ENCODE assay signal across 18 cellular contexts in genomic region chr20:62350629-62351422, GRCh38. TPM values are rescaled to one million over a fixed set of nuclear protein-coding genes. Genes with fewer than 3 reads are reported as not detected.
A peak's percentile ranks its signal among the peaks of the same experiment; 100 is the strongest.
DNase-seq lines count a peak whose midpoint lies in the region; ATAC-seq and TF ChIP-seq lines count a peak whose summit lies in the region.
"Had no signal": no experiment of that assay in that cellular context is flagged by ENCODE, and none has a peak within 500 bp of the region (broad histone marks: within the 10 kb centered on the region; RNA-seq: fewer than 3 reads in every experiment).

No MANE protein-coding gene starts in this region.

- H3K27ac ChIP-seq in coronary artery (peak overlapping the region; percentile 19 to 95), mesenchymal stem cell (ENCODE audit: low read length, poor library complexity, severe bottlenecking) (peak overlapping the region; percentile 58), upper lobe of left lung (peak overlapping the region; percentile 15 to 98 (median 66))

- H3K9me3 ChIP-seq in mesenchymal stem cell (ENCODE audit: control insufficient read depth, low read length) (peaks cover 3% of the 10 kb centered on the region), upper lobe of left lung (no peaks in the 10 kb centered on the region)
- H3K9me3 ChIP-seq: tibial nerve had no signal

- no peak overlapping the region for H3K18ac ChIP-seq in mesenchymal stem cell (ENCODE audit: low read depth in 1 of 2, low read length in 2 of 2)

- no peak for TF ChIP-seq EP300 in upper lobe of left lung (IDR thresholded peaks at IDR 0.05)

- DNase-seq in Right ventricle myocardium inferior (ENCODE audit: missing footprints) (peak; percentile 41), cardiac septum (ENCODE audit: low spot score) (no peak), coronary artery (ENCODE audit: low spot score) (no peak), mesenchymal stem cell (no peak), upper lobe of left lung (peak in 1 of 2 donors; percentile 66), UCSD-AML1 (lab: John Stamatoyannopoulos, UW; ENCODE audit: unreplicated experiment) (no peak)
- DNase-seq in activated naive CD8-positive, alpha-beta T cell treated with anti-CD3 and anti-CD28 coated beads for 36 hours, result no peak
- no peak for DNase-seq in activated naive CD4-positive, alpha-beta T cell treated with anti-CD3 and anti-CD28 coated beads, Interleukin-2, amount 10 ng/mL, durations not matched to agents 7 days and 5 days
- DNase-seq: activated CD4-positive, alpha-beta T cell treated with anti-CD3 and anti-CD28 coated beads, Interleukin-2, amount 50 U/mL, for 4 hours; C1 segment of cervical spinal cord; central memory CD4-positive, alpha-beta T cell; NCI-H2029 treated with DMSO at 0.1 percent for 48 hours; NCI-H748 treated with DMSO at 0.1 percent for 48 hours; occipital lobe; stimulated activated CD4-positive, alpha-beta T cell treated with anti-CD3 and anti-CD28 coated beads, Interleukin-4, amount 100 ng/mL, for 4 hours had no signal

- ATAC-seq in Right ventricle myocardium inferior (no peak), upper lobe of left lung (ENCODE audit: low FRiP score in 2 of 2) (peak in 1 of 2 donors; percentile 16)
- ATAC-seq: K562 had no signal

- no peak overlapping the region for H3K9ac ChIP-seq in mesenchymal stem cell (ENCODE audit: low read length)

- CTCF ChIA-PET in activated naive CD4-positive, alpha-beta T cell treated with anti-CD3 and anti-CD28 coated beads, Interleukin-2, amount 10 ng/mL, durations not matched to agents 7 days and 5 days (lab: Charles Lee), result no interaction called here

- peaks cover 17 to 83% of the 10 kb centered on the region in 2 experiments for H3K36me3 ChIP-seq in mesenchymal stem cell (ENCODE audit: control insufficient read depth in 1 of 2, insufficient read depth in 2 of 2, low read depth in 1 of 2, low read length in 2 of 2)
- peaks cover 4 to 76% (median 41%) of the 10 kb centered on the region in 4 donors for H3K36me3 ChIP-seq in upper lobe of left lung

- 90% methylated on average over 23 of the region's 23 CpGs for WGBS in mesenchymal stem cell
- WGBS in upper lobe of left lung, 2 donors, result 77 to 90% methylated on average over 9 of the region's 23 CpGs

- peak overlapping the region; percentile 46 for H2AK5ac ChIP-seq in mesenchymal stem cell (ENCODE audit: low read length, severe bottlenecking)

- TF ChIP-seq CTCF in coronary artery (IDR thresholded peaks at IDR 0.05) (no peak), upper lobe of left lung (IDR thresholded peaks at IDR 0.05) (no peak)

- H3K36me3 Mint-ChIP-seq in activated naive CD8-positive, alpha-beta T cell treated with anti-CD3 and anti-CD28 coated beads for 36 hours, result peaks cover 2% of the 10 kb centered on the region
- peaks cover 2% of the 10 kb centered on the region for H3K36me3 Mint-ChIP-seq in activated naive CD4-positive, alpha-beta T cell treated with anti-CD3 and anti-CD28 coated beads, Interleukin-2, amount 10 ng/mL, durations not matched to agents 7 days and 5 days

- no peak overlapping the region for H4K8ac ChIP-seq in mesenchymal stem cell (ENCODE audit: low read length)

- H2BK12ac ChIP-seq in mesenchymal stem cell (ENCODE audit: low read length in 2 of 2), result no peak overlapping the region

- H2BK15ac ChIP-seq in mesenchymal stem cell (ENCODE audit: low read depth, poor library complexity, severe bottlenecking), result no peak overlapping the region

- H3K27me3 Mint-ChIP-seq in activated naive CD8-positive, alpha-beta T cell treated with anti-CD3 and anti-CD28 coated beads for 36 hours, result no peaks in the 10 kb centered on the region
- peaks cover 2% of the 10 kb centered on the region for H3K27me3 Mint-ChIP-seq in activated naive CD4-positive, alpha-beta T cell treated with anti-CD3 and anti-CD28 coated beads, Interleukin-2, amount 10 ng/mL, durations not matched to agents 7 days and 5 days

- H3K4me1 ChIP-seq in mesenchymal stem cell (ENCODE audit: control insufficient read depth, insufficient read depth, low read depth, low read length) (peaks cover 56% of the 10 kb centered on the region), upper lobe of left lung (peaks cover 16 to 40% (median 34%) of the 10 kb centered on the region in 4 donors)

- H3K27me3 ChIP-seq in mesenchymal stem cell (ENCODE audit: control insufficient read depth in 1 of 2, insufficient read depth in 1 of 2, low read length in 2 of 2), result no peaks in the 10 kb centered on the region
- H3K27me3 ChIP-seq in upper lobe of left lung, result no peaks in the 10 kb centered on the region
- H3K27me3 ChIP-seq: tibial nerve had no signal

- no peak overlapping the region for H3K4ac ChIP-seq in mesenchymal stem cell (ENCODE audit: low read depth in 1 of 2, low read length in 2 of 2)

- no peak overlapping the region for H3K4me2 ChIP-seq in mesenchymal stem cell (ENCODE audit: low read length, poor library complexity, severe bottlenecking)

- H2BK120ac ChIP-seq in mesenchymal stem cell (ENCODE audit: low read depth, low read length), result no peak overlapping the region

- H3K23ac ChIP-seq in mesenchymal stem cell (ENCODE audit: low read length in 2 of 2), result no peak overlapping the region

- no peak overlapping the region for H4K91ac ChIP-seq in mesenchymal stem cell (ENCODE audit: low read length)

- H2AFZ ChIP-seq in mesenchymal stem cell (ENCODE audit: low read depth, low read length), result no peak overlapping the region

- TF ChIP-seq POLR2A in upper lobe of left lung (IDR thresholded peaks at IDR 0.05), result no peak

- H3K14ac ChIP-seq in mesenchymal stem cell (ENCODE audit: low read length in 2 of 2), result no peak overlapping the region

- no peak overlapping the region for H3K4me3 Mint-ChIP-seq in activated naive CD8-positive, alpha-beta T cell treated with anti-CD3 and anti-CD28 coated beads for 36 hours
- no peak overlapping the region for H3K4me3 Mint-ChIP-seq in activated naive CD4-positive, alpha-beta T cell treated with anti-CD3 and anti-CD28 coated beads, Interleukin-2, amount 10 ng/mL, durations not matched to agents 7 days and 5 days
- H3K4me3 Mint-ChIP-seq: endodermal cell had no signal

- H3K4me1 Mint-ChIP-seq in activated naive CD8-positive, alpha-beta T cell treated with anti-CD3 and anti-CD28 coated beads for 36 hours, result no peaks in the 10 kb centered on the region
- H3K4me1 Mint-ChIP-seq in activated naive CD4-positive, alpha-beta T cell treated with anti-CD3 and anti-CD28 coated beads, Interleukin-2, amount 10 ng/mL, durations not matched to agents 7 days and 5 days, result no peaks in the 10 kb centered on the region

- intact Hi-C loops in Right ventricle myocardium inferior (cut with DNase I), result no loop called here
- intact Hi-C loops in cardiac septum (cut with DNase I), result no loop called here

- H2BK5ac ChIP-seq in mesenchymal stem cell (ENCODE audit: low read depth, low read length, poor library complexity, severe bottlenecking), result no peak overlapping the region

- no peak overlapping the region for H3K27ac Mint-ChIP-seq in activated naive CD8-positive, alpha-beta T cell treated with anti-CD3 and anti-CD28 coated beads for 36 hours
- H3K27ac Mint-ChIP-seq in activated naive CD4-positive, alpha-beta T cell treated with anti-CD3 and anti-CD28 coated beads, Interleukin-2, amount 10 ng/mL, durations not matched to agents 7 days and 5 days, result no peak overlapping the region
- H3K27ac Mint-ChIP-seq: endodermal cell had no signal

- H3K9me3 Mint-ChIP-seq in activated naive CD8-positive, alpha-beta T cell treated with anti-CD3 and anti-CD28 coated beads for 36 hours, result peaks cover 5% of the 10 kb centered on the region
- peaks cover 12% of the 10 kb centered on the region for H3K9me3 Mint-ChIP-seq in activated naive CD4-positive, alpha-beta T cell treated with anti-CD3 and anti-CD28 coated beads, Interleukin-2, amount 10 ng/mL, durations not matched to agents 7 days and 5 days

- H3K4me3 ChIP-seq in coronary artery (no peak overlapping the region), mesenchymal stem cell (ENCODE audit: insufficient read depth in 1 of 2, low read depth in 1 of 2, low read length in 2 of 2) (no peak overlapping the region), upper lobe of left lung (no peak overlapping the region)
- H3K4me3 ChIP-seq: K562, tibial nerve had no signal

- H3K79me1 ChIP-seq in mesenchymal stem cell (replicated peaks; ENCODE audit: low read length, poor library complexity, severe bottlenecking), result peaks cover 34% of the 10 kb centered on the region

RNA-seq across cellular contexts. Expression of gene LAMA5, which starts 16.3 kb away (rescaled TPM):
- total RNA-seq in Right ventricle myocardium inferior (89.3 TPM), cardiac septum (101 TPM), upper lobe of left lung (1,000 to 10,000 TPM in 1 of 6 donors, 100 to 1,000 TPM in 5; 176 to 1,019 (median 307) TPM)
- polyA plus RNA-seq in mesenchymal stem cell (2013, experiment 1 of 2), result 70.0 TPM
- 65.1 TPM for polyA plus RNA-seq in mesenchymal stem cell (2013, experiment 2 of 2)
- under 1 TPM; 0.38 to 0.91 TPM for total RNA-seq in activated naive CD8-positive, alpha-beta T cell treated with anti-CD3 and anti-CD28 coated beads for 36 hours

RNA-seq across cellular contexts. Expression of gene RPS21, which starts 36.1 kb away (rescaled TPM):
- total RNA-seq in Right ventricle myocardium inferior (782 TPM), cardiac septum (466 TPM), upper lobe of left lung (1,000 to 10,000 TPM in 3 of 6 donors, 100 to 1,000 TPM in 2, 10 to 100 TPM in 1; 94.6 to 1,381 (median 998) TPM)
- polyA plus RNA-seq in mesenchymal stem cell (2013, experiment 1 of 2), result 2,383 TPM
- 2,319 TPM for polyA plus RNA-seq in mesenchymal stem cell (2013, experiment 2 of 2)
- 1,000 to 10,000 TPM; 2,242 to 2,482 TPM for total RNA-seq in activated naive CD8-positive, alpha-beta T cell treated with anti-CD3 and anti-CD28 coated beads for 36 hours

RNA-seq across cellular contexts. Expression of gene ADRM1, which starts 48.0 kb away (rescaled TPM):
- 73.9 TPM for total RNA-seq in Right ventricle myocardium inferior
- 79.9 TPM for total RNA-seq in cardiac septum
- polyA plus RNA-seq in mesenchymal stem cell (2013, experiment 1 of 2), result 99.6 TPM
- polyA plus RNA-seq in mesenchymal stem cell (2013, experiment 2 of 2), result 97.9 TPM
- total RNA-seq in upper lobe of left lung, result 100 to 1,000 TPM in 2 of 6 donors, 10 to 100 TPM in 4; 57.6 to 158 (median 91.6) TPM
- 100 to 1,000 TPM; 136 to 139 TPM for total RNA-seq in activated naive CD8-positive, alpha-beta T cell treated with anti-CD3 and anti-CD28 coated beads for 36 hours

RNA-seq across cellular contexts. Expression of gene CABLES2, which starts 56.3 kb away (rescaled TPM):
- total RNA-seq in Right ventricle myocardium inferior, result 18.1 TPM
- 10.7 TPM for total RNA-seq in cardiac septum
- polyA plus RNA-seq in mesenchymal stem cell (2013, experiment 1 of 2), result 5.4 TPM
- 5.4 TPM for polyA plus RNA-seq in mesenchymal stem cell (2013, experiment 2 of 2)
- 1 to 10 TPM; 2.2 to 5.2 (median 4.0) TPM for total RNA-seq in upper lobe of left lung
- total RNA-seq in activated naive CD8-positive, alpha-beta T cell treated with anti-CD3 and anti-CD28 coated beads for 36 hours, result 1 to 10 TPM; 4.9 to 5.3 TPM

Comparison
In these comparisons a context has a peak if more than half of its experiments do, and no peak if none do; other contexts are left out.
1. RNA of gene LAMA5, which starts 16.3 kb away (total RNA-seq): 176 to 1,019 TPM in upper lobe of left lung, 101 TPM in cardiac septum (single experiment) and 89.3 TPM in Right ventricle myocardium inferior (single experiment); 0.38 to 0.91 TPM in activated naive CD8-positive, alpha-beta T cell treated with anti-CD3 and anti-CD28 coated beads for 36 hours; every median in the first group is over 10 times any median in the second.
2. Peak in every context shown above with its lines, with median percentiles within 50 percentile points of each other: H3K27ac ChIP-seq.